ENCODE assay signal across 8 cellular contexts in the genomic region with DNA sequence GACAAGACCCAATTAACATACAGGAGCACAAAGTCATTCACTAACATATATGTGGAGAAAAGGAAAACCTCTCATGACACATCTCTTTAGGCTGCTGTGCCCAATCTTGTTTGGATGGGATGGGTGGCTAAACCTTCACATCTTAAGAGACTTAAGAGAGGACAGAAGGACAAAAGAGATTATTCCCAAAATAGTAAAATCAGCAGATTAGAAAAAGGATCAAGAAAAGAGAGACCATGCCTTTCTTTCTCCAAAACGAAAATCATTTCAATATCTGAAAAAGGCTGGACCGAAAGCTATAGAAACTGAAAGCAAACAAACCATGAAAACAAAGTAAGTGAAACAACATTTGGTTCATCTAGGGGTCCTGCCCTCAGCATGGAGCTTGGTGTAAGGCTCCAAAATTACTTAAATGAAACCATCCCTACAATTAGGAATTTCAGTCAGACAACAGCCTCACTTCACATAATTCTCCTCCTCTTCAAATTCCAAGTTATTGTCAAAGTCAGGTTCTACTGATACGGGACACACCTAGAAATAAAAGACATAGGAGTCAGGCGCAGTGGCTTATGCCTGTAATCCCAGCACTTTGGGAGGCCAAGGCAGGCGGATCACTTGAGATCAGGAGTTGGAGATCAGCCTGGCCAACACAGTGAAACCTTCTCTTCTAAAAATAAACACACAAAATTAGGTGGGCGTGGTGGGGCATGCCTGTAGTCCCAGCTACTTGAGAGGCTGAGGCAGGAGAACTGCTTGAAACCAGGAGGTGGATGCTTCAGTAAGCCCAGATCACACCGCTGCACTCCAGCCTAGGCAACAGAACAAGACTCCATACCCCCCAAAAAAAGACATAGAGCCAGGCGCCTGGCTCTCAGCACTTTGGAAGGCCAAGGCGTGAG. TPM values are rescaled to one million over a fixed set of nuclear protein-coding genes. Genes with fewer than 3 reads are reported as not detected.
DNase-seq lines count a peak whose midpoint lies in the region; ATAC-seq, FAIRE-seq and TF ChIP-seq lines count a peak whose summit lies in the region.

No MANE protein-coding gene starts in this region.

- no peak overlapping the region for H3K27ac ChIP-seq in endothelial cell of umbilical vein (ENCODE audit: insufficient read depth, low read depth, low read length)
- H3K27ac ChIP-seq in gastrocnemius medialis, result peak overlapping the region; percentile 90 to 99 (median 98)
- no peak overlapping the region for H3K27ac ChIP-seq in PC-3 (ENCODE audit: low read length)

- H4K20me1 ChIP-seq in endothelial cell of umbilical vein (replicated peaks; ENCODE audit: control insufficient read depth, extremely low read depth, insufficient read depth, low read length), result peaks cover 5% of the 10 kb centered on the region
- H4K20me1 ChIP-seq in PC-3 (ENCODE audit: low read length), result peaks cover 86% of the 10 kb centered on the region

- H3K4me1 ChIP-seq in endothelial cell of umbilical vein (ENCODE audit: control insufficient read depth, extremely low read depth, insufficient read depth, low read length) (peaks cover 29% of the 10 kb centered on the region), gastrocnemius medialis (peaks cover 72 to 82% of the 10 kb centered on the region in 2 donors), PC-3 (ENCODE audit: insufficient read depth, low read length) (peaks cover 13% of the 10 kb centered on the region)

- H3K9me3 ChIP-seq in endothelial cell of umbilical vein (replicated peaks; ENCODE audit: control insufficient read depth, insufficient read depth, low read length) (no peaks in the 10 kb centered on the region), gastrocnemius medialis (no peaks in the 10 kb centered on the region), PC-3 (ENCODE audit: low read length) (no peaks in the 10 kb centered on the region)

- H3K4me2 ChIP-seq in endothelial cell of umbilical vein (ENCODE audit: insufficient read depth, low read length), result no peak overlapping the region
- H3K4me2 ChIP-seq in PC-3 (ENCODE audit: low read length), result no peak overlapping the region

- no peaks in the 10 kb centered on the region for H3K9me2 ChIP-seq in PC-3 (replicated peaks; ENCODE audit: low read length)

- dilution Hi-C loops in endothelial cell of umbilical vein (cut with MboI; ENCODE audit: extremely low pct_ligation_motif_present, low sequenced_read_pairs), result no loop called here

- H3K4me3 ChIP-seq in GM12865 (ENCODE audit: low read depth, low read length) (peak overlapping the region; percentile 21), endothelial cell of umbilical vein (replicated peaks in 1 of 3; ENCODE audit: insufficient read depth in 1 of 3, low read depth in 1 of 3, low read length in 3 of 3) (no peak overlapping the region), gastrocnemius medialis (peak overlapping the region; percentile 39 to 92 (median 72)), PC-3 (ENCODE audit: low read length) (no peak overlapping the region)

- ATAC-seq in gastrocnemius medialis (no peak), PC-3 (no peak), GM18520 (IDR thresholded peaks at IDR 0.05; ENCODE audit: unreplicated experiment) (no peak)

- FAIRE-seq in endothelial cell of umbilical vein (lab: Jason Lieb, UNC), result no peak

- intact Hi-C loops in endothelial cell of umbilical vein (cut with micrococcal nuclease), result loop anchor here (10.0 kb wide), 1 partner anchor 301 kb away; a partner anchor contains a TSS
- intact Hi-C loops in gastrocnemius medialis (cut with DNase I; ENCODE audit: low total_unique reads), result loop anchor here (1.0 kb wide), 1 partner anchor 57 kb away; no protein-coding TSS in a partner anchor
- intact Hi-C loops in PC-3 (cut with micrococcal nuclease), result no loop called here

- H3K9ac ChIP-seq in endothelial cell of umbilical vein (replicated peaks; ENCODE audit: extremely low read depth, insufficient read depth, low read length) (no peak overlapping the region), PC-3 (ENCODE audit: low read length) (no peak overlapping the region)

- no peaks in the 10 kb centered on the region for H3K27me3 ChIP-seq in endothelial cell of umbilical vein (ENCODE audit: control insufficient read depth in 2 of 2, insufficient read depth in 2 of 2, low read length in 2 of 2)
- no peaks in the 10 kb centered on the region for H3K27me3 ChIP-seq in gastrocnemius medialis
- H3K27me3 ChIP-seq in PC-3 (ENCODE audit: low read length), result no peaks in the 10 kb centered on the region

- no peaks in the 10 kb centered on the region for H3K36me3 ChIP-seq in endothelial cell of umbilical vein (ENCODE audit: control insufficient read depth in 2 of 2, extremely low read depth in 1 of 2, insufficient read depth in 2 of 2, low read length in 2 of 2)
- H3K36me3 ChIP-seq in gastrocnemius medialis, result no peaks in the 10 kb centered on the region
- H3K36me3 ChIP-seq in PC-3 (ENCODE audit: low read depth, low read length), result peaks cover 9% of the 10 kb centered on the region; the same call in 1 of the 2 replicates

- H3K79me2 ChIP-seq in endothelial cell of umbilical vein (ENCODE audit: control insufficient read depth, insufficient read depth, low read length) (peaks cover 99% of the 10 kb centered on the region), PC-3 (ENCODE audit: low read length) (peaks cover 100% of the 10 kb centered on the region)

- BruUV-seq in endothelial cell of umbilical vein (replicated peaks; lab: Mats Ljungman, UMichigan), result no TSS peak
- BruUV-seq in PC-3 (replicated peaks; lab: Mats Ljungman, UMichigan), result no TSS peak

- TF ChIP-seq CTCF in GM12865 (IDR thresholded peaks at IDR 0.05; ENCODE audit: insufficient read depth, low read depth, low read length, missing control alignments), result no peak
- TF ChIP-seq CTCF in endothelial cell of umbilical vein (IDR thresholded peaks at IDR 0.05; ENCODE audit: extremely low read depth in 1 of 2, insufficient read depth in 1 of 2, low read depth in 1 of 2, low read length in 2 of 2), result no peak
- TF ChIP-seq CTCF in gastrocnemius medialis (IDR thresholded peaks at IDR 0.05 in 4 of 5, conservative IDR thresholded peaks at IDR 0.05 in 1 of 5), result no peak
- TF ChIP-seq CTCF in PC-3 (conservative IDR thresholded peaks at IDR 0.05; ENCODE audit: low read depth, low read length), result no peak

- POLR2A ChIA-PET in endothelial cell of umbilical vein (lab: Charles Lee), result interaction anchor here (0.5 kb wide), 1 partner anchor 101 kb away, joined by 8 read pairs; no protein-coding TSS in a partner anchor
- POLR2A ChIA-PET in PC-3 (lab: Charles Lee; ENCODE audit: unreplicated experiment), result no interaction called here

- no peak for TF ChIP-seq POLR2A in endothelial cell of umbilical vein (IDR thresholded peaks at IDR 0.05; ENCODE audit: low read depth, low read length)
- TF ChIP-seq POLR2A in gastrocnemius medialis (IDR thresholded peaks at IDR 0.05), result peak; percentile 21 to 50

- H3F3A ChIP-seq in PC-3 (ENCODE audit: low read length, unreplicated experiment), result no peaks in the 10 kb centered on the region

- H2AFZ ChIP-seq in endothelial cell of umbilical vein (ENCODE audit: low read depth, low read length) (no peak overlapping the region), PC-3 (ENCODE audit: low read length) (no peak overlapping the region)

- CTCF ChIA-PET in endothelial cell of umbilical vein (lab: Charles Lee) (interaction anchor here (1.0 kb wide), 1 partner anchor 49 kb away, joined by 3 read pairs; no protein-coding TSS in a partner anchor), PC-3 (lab: Charles Lee) (interaction anchor here (0.6 kb wide), 1 partner anchor 132 kb away, joined by 3 read pairs; no protein-coding TSS in a partner anchor)

- H3K9me1 ChIP-seq in endothelial cell of umbilical vein (replicated peaks; ENCODE audit: control insufficient read depth, extremely low read depth, insufficient read depth, low read length), result no peaks in the 10 kb centered on the region

- DNase-seq in GM12865 (ENCODE audit: low read depth) (peak; percentile 41), RPMI8226 (peak; percentile 35), endothelial cell of umbilical vein (ENCODE audit: low read depth, low spot score) (peak; percentile 30), gastrocnemius medialis (peak; percentile 29 to 65), PC-3 (no peak), NOMO-1 treated with dmso at 0.1 percent for 144 hours (lab: John Stamatoyannopoulos, UW; ENCODE audit: unreplicated experiment) (no peak), NCI-H69 (lab: John Stamatoyannopoulos, UW) (no peak)

- in situ Hi-C loops in gastrocnemius medialis (cut with MboI; ENCODE audit: low sequenced_read_pairs in 4 of 4), result loop anchor here in 3 of 4 donors (5.0 to 10.0 kb wide), 2 partner anchors 51 to 59 kb away; no protein-coding TSS in a partner anchor

TF ChIP-seq in endothelial cell of umbilical vein, 7 proteins besides CTCF, POLR2A, EP300 and RAD21 (continues in another document):
- TF ChIP-seq POLR2AphosphoS5 (IDR thresholded peaks at IDR 0.05; ENCODE audit: insufficient read depth, low read depth, low read length), result no peak
- no peak for TF ChIP-seq FOS (IDR thresholded peaks at IDR 0.05; ENCODE audit: borderline replicate concordance, insufficient read depth, low read length)
- TF ChIP-seq EZH2 (IDR thresholded peaks at IDR 0.05; ENCODE audit: borderline replicate concordance, low read depth, low read length, severe bottlenecking), result no peak
- no peak for TF ChIP-seq MYC (IDR thresholded peaks at IDR 0.05; ENCODE audit: low read depth, low read length)
- TF ChIP-seq JUN (IDR thresholded peaks at IDR 0.05; ENCODE audit: borderline replicate concordance, insufficient read depth, insufficient read length, low read depth), result no peak

RNA-seq across cellular contexts. Expression of a gene that starts 5.2 kb away (rescaled TPM):
- total RNA-seq in endothelial cell of umbilical vein, result 107 and 132 TPM in 2 replicates
- polyA plus RNA-seq in endothelial cell of umbilical vein, result 48.5 and 61.2 TPM in 2 replicates
- polyA plus RNA-seq in endothelial cell of umbilical vein (2011; cell fraction: cytosol; rRNA removed), result 52.0 and 52.6 TPM in 2 replicates
- polyA plus RNA-seq in endothelial cell of umbilical vein (2011; cell fraction: nucleus; rRNA removed), result 51.8 and 62.4 TPM in 2 replicates
- 78.9 and 93.4 TPM in 2 replicates for polyA plus RNA-seq in endothelial cell of umbilical vein (2012)
- polyA minus RNA-seq in endothelial cell of umbilical vein, result 91.0 and 105 TPM in 2 replicates
- polyA minus RNA-seq in endothelial cell of umbilical vein (2011; cell fraction: cytosol; rRNA and poly(A)+ RNA removed), result 80.0 TPM
- polyA minus RNA-seq in endothelial cell of umbilical vein (2011; cell fraction: nucleus; rRNA and poly(A)+ RNA removed), result 51.1 and 56.5 TPM in 2 replicates
- total RNA-seq in gastrocnemius medialis, result 100 to 1,000 TPM; 237 to 512 (median 313) TPM
- 164 and 169 TPM in 2 replicates for total RNA-seq in PC-3 (2014; rRNA removed)

RNA-seq across cellular contexts. Expression of a gene that starts 58.1 kb away (rescaled TPM):
- 0.33 and 0.58 TPM in 2 replicates for total RNA-seq in endothelial cell of umbilical vein
- polyA plus RNA-seq in endothelial cell of umbilical vein, result 0.33 and 0.35 TPM in 2 replicates
- polyA plus RNA-seq in endothelial cell of umbilical vein (2011; cell fraction: cytosol; rRNA removed), result 0.13 and 0.20 TPM in 2 replicates
- polyA plus RNA-seq in endothelial cell of umbilical vein (2011; cell fraction: nucleus; rRNA removed), result 0.30 and 0.73 TPM in 2 replicates
- polyA plus RNA-seq in endothelial cell of umbilical vein (2012), result 0.15 and 0.46 TPM in 2 replicates
- not detected in 2 replicates for polyA minus RNA-seq in endothelial cell of umbilical vein
- polyA minus RNA-seq in endothelial cell of umbilical vein (2011; cell fraction: cytosol; rRNA and poly(A)+ RNA removed), result 111 TPM
- 0.72 and 1.6 TPM in 2 replicates for polyA minus RNA-seq in endothelial cell of umbilical vein (2011; cell fraction: nucleus; rRNA and poly(A)+ RNA removed)
- total RNA-seq in gastrocnemius medialis, result 1 to 10 TPM; 1.6 to 4.0 (median 2.9) TPM
- 6.9 and 16.7 TPM in 2 replicates for total RNA-seq in PC-3 (2014; rRNA removed)

Comparison
In these comparisons a context has a peak if more than half of its experiments do, and no peak if none do; other contexts are left out.
1. DNase-seq: peak in GM12865 (single experiment), RPMI8226 (single experiment), endothelial cell of umbilical vein (single experiment) and gastrocnemius medialis (2 of 2); none in PC-3 (single experiment), NOMO-1 treated with dmso at 0.1 percent for 144 hours (single experiment) and NCI-H69 (single experiment).
2. H3K4me3 ChIP-seq: peak in GM12865 (single experiment) and gastrocnemius medialis (4 of 4); none in endothelial cell of umbilical vein (0 of 3) and PC-3 (single experiment).
3. H3K27ac ChIP-seq: peak in gastrocnemius medialis (4 of 4); none in endothelial cell of umbilical vein (single experiment) and PC-3 (single experiment).